Comparison of ENCODE assay signal across 8 cellular contexts in the genomic region with DNA sequence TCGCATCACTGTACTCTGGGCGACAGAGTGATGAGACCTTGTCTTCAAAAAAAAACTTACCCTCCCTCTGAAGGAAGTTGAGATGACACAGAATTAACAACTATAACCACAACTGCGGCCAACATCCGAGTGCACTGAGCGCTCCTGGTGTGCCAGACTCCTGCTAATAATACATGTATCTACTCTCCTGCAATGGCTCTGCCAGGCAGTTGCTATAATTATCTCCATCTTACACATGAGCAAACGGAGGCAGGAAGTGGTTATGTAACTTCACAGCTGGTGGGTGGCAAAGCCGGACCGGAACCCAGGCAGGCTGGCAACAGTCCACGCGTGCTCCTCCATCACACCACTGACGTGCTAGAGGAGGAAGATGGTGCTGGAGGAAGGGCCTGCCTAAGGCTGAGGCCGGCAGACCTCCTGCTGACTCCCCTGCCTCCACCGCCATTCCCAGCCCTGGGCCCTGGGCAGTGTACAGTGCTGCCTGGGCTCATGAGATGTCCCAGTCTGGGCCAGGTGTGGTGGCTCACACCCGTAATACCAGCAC. TPM values are rescaled to one million over a fixed set of nuclear protein-coding genes. Genes with fewer than 3 reads are reported as not detected.
DNase-seq lines count a peak whose midpoint lies in the region; ATAC-seq and TF ChIP-seq lines count a peak whose summit lies in the region.

No MANE protein-coding gene starts in this region.

- no peaks in the 10 kb centered on the region for H3K27me3 ChIP-seq in stomach
- no peaks in the 10 kb centered on the region for H3K27me3 ChIP-seq in HAP-1 (ENCODE audit: low read depth)

- H3K4me1 Mint-ChIP-seq in activated CD4-positive, alpha-beta memory T cell treated with anti-CD3 and anti-CD28 coated beads, Interleukin-2, amount 10 ng/mL, durations not matched to agents 7 days and 5 days = peaks cover 45% of the 10 kb centered on the region
- H3K4me1 Mint-ChIP-seq in natural killer cell = peaks cover 50 to 54% of the 10 kb centered on the region in 2 donors

- H3K4me3 ChIP-seq in stomach (no peak overlapping the region), HAP-1 (no peak overlapping the region)

- H3K27ac ChIP-seq in stomach = peak overlapping the region; percentile 47 to 78 (median 71)

- 46 to 65% (median 62%) methylated on average over 11 to 14 of the region's 14 CpGs for WGBS in stomach, 5 donors

- no peak for TF ChIP-seq CTCF in natural killer cell (IDR thresholded peaks at IDR 0.05)
- TF ChIP-seq CTCF in stomach (IDR thresholded peaks at IDR 0.05) = no peak

- peaks cover 0 to 25% (median 10%) of the 10 kb centered on the region in 4 donors for H3K4me1 ChIP-seq in stomach
- no peaks in the 10 kb centered on the region for H3K4me1 ChIP-seq in HAP-1

- peaks cover 8 to 43% (median 30%) of the 10 kb centered on the region in 4 donors for H3K36me3 ChIP-seq in stomach
- H3K36me3 ChIP-seq in HAP-1 (replicated peaks) = no peaks in the 10 kb centered on the region

- no peaks in the 10 kb centered on the region for H3K9me3 Mint-ChIP-seq in activated CD4-positive, alpha-beta memory T cell treated with anti-CD3 and anti-CD28 coated beads, Interleukin-2, amount 10 ng/mL, durations not matched to agents 7 days and 5 days
- H3K9me3 Mint-ChIP-seq in natural killer cell = no peaks in the 10 kb centered on the region

- H3K9me3 ChIP-seq in stomach (no peaks in the 10 kb centered on the region), HAP-1 (no peaks in the 10 kb centered on the region)

- H3K4me3 Mint-ChIP-seq in activated CD4-positive, alpha-beta memory T cell treated with anti-CD3 and anti-CD28 coated beads, Interleukin-2, amount 10 ng/mL, durations not matched to agents 7 days and 5 days = peak overlapping the region; percentile 54
- peak overlapping the region; percentile 83 for H3K4me3 Mint-ChIP-seq in natural killer cell

- ATAC-seq in natural killer cell = peak; percentile 88 to 96 (median 92)

- in situ Hi-C loops in HAP-1 (cut with MboI; ENCODE audit: low sequenced_read_pairs) = no loop called here

- H3K27ac Mint-ChIP-seq in activated CD4-positive, alpha-beta memory T cell treated with anti-CD3 and anti-CD28 coated beads, Interleukin-2, amount 10 ng/mL, durations not matched to agents 7 days and 5 days = peak overlapping the region; percentile 99
- H3K27ac Mint-ChIP-seq in natural killer cell = peak overlapping the region; percentile 89 to 96

- DNase-seq in DMS 273 (lab: John Stamatoyannopoulos, UW; ENCODE audit: unreplicated experiment) (peak; percentile 69), HCEC 1CT (peak; percentile 83), NCI-H2227 treated with DMSO at 0.1 percent for 48 hours (lab: John Stamatoyannopoulos, UW) (peak; percentile 39), dermis microvascular lymphatic vessel endothelial cell (ENCODE audit: low read depth in 2 of 2) (peak; percentile 51 to 68), natural killer cell (peak; percentile 81), stomach (peak; percentile 65), HAP-1 (ENCODE audit: low spot score in 2 of 2) (no peak)
- peak; percentile 85 for DNase-seq in activated CD4-positive, alpha-beta memory T cell treated with anti-CD3 and anti-CD28 coated beads, Interleukin-2, amount 10 ng/mL, durations not matched to agents 7 days and 5 days

- TF ChIP-seq EP300 in stomach (IDR thresholded peaks at IDR 0.05) = no peak

- peaks cover 35% of the 10 kb centered on the region for H3K36me3 Mint-ChIP-seq in activated CD4-positive, alpha-beta memory T cell treated with anti-CD3 and anti-CD28 coated beads, Interleukin-2, amount 10 ng/mL, durations not matched to agents 7 days and 5 days (ENCODE audit: low read depth)
- no peaks in the 10 kb centered on the region for H3K36me3 Mint-ChIP-seq in natural killer cell

- no peaks in the 10 kb centered on the region for H3K27me3 Mint-ChIP-seq in activated CD4-positive, alpha-beta memory T cell treated with anti-CD3 and anti-CD28 coated beads, Interleukin-2, amount 10 ng/mL, durations not matched to agents 7 days and 5 days
- no peaks in the 10 kb centered on the region for H3K27me3 Mint-ChIP-seq in natural killer cell (ENCODE audit: low read depth in 2 of 2)

- no peak for TF ChIP-seq POLR2A in stomach (IDR thresholded peaks at IDR 0.05)

- CTCF ChIA-PET in activated CD4-positive, alpha-beta memory T cell treated with anti-CD3 and anti-CD28 coated beads, Interleukin-2, amount 10 ng/mL, durations not matched to agents 7 days and 5 days (lab: Charles Lee) = interaction anchor here (1.4 to 14.8 kb wide), 2 partner anchors 7 to 33 kb away, joined by 8 to 208 read pairs; a partner anchor contains a TSS

- POLR2A ChIA-PET in activated CD4-positive, alpha-beta memory T cell treated with anti-CD3 and anti-CD28 coated beads, Interleukin-2, amount 10 ng/mL, durations not matched to agents 7 days and 5 days (lab: Charles Lee) = interaction anchor here (0.6 to 2.3 kb wide), 7 partner anchors 9 to 191 kb away, joined by 3 to 11 read pairs (median 4); a partner anchor contains a TSS

- intact Hi-C loops in natural killer cell (cut with micrococcal nuclease) (loop anchor here (1.0 to 2.0 kb wide), 2 partner anchors 30 to 34 kb away; a partner anchor contains a TSS), stomach (cut with DNase I; ENCODE audit: low total_unique reads) (no loop called here)

RNA-seq across cellular contexts. Expression of a gene that starts 12.6 kb away (rescaled TPM):
- 10 to 100 TPM; 42.5 to 46.1 TPM for total RNA-seq in activated CD4-positive, alpha-beta memory T cell treated with anti-CD3 and anti-CD28 coated beads, Interleukin-2, amount 10 ng/mL, durations not matched to agents 7 days and 5 days
- total RNA-seq in dermis microvascular lymphatic vessel endothelial cell (13.6 and 17.1 TPM in 2 replicates), natural killer cell (10 to 100 TPM; 33.2 to 43.9 (median 40.7) TPM), stomach (10 to 100 TPM; 10.8 to 42.5 (median 16.8) TPM)
- polyA plus RNA-seq in stomach = 10 to 100 TPM; 13.1 to 24.3 (median 18.0) TPM

RNA-seq across cellular contexts. Expression of a gene that starts 12.8 kb away (rescaled TPM):
- 1 to 10 TPM; 3.7 to 4.4 TPM for total RNA-seq in activated CD4-positive, alpha-beta memory T cell treated with anti-CD3 and anti-CD28 coated beads, Interleukin-2, amount 10 ng/mL, durations not matched to agents 7 days and 5 days
- total RNA-seq in dermis microvascular lymphatic vessel endothelial cell (4.2 and 4.5 TPM in 2 replicates), natural killer cell (1 to 10 TPM; 1.7 to 3.0 (median 2.4) TPM), stomach (10 to 100 TPM in 1 of 5 donors, 1 to 10 TPM in 2, under 1 TPM in 1, not detected in 1; 0.14 to 18.7 (median 4.3) TPM)
- polyA plus RNA-seq in stomach = 10 to 100 TPM in 2 of 3 donors, 1 to 10 TPM in 1; 8.0 to 16.8 (median 15.7) TPM

RNA-seq across cellular contexts. Expression of a gene that starts 29.8 kb away (rescaled TPM):
- total RNA-seq in activated CD4-positive, alpha-beta memory T cell treated with anti-CD3 and anti-CD28 coated beads, Interleukin-2, amount 10 ng/mL, durations not matched to agents 7 days and 5 days = 1 to 10 TPM; 4.1 to 4.8 TPM
- total RNA-seq in dermis microvascular lymphatic vessel endothelial cell (under 0.01 and 0.13 TPM in 2 replicates), natural killer cell (1 to 10 TPM; 1.9 to 5.4 (median 3.9) TPM), stomach (10 to 100 TPM in 1 of 5 donors, 1 to 10 TPM in 1, not detected in 3; 7.8 to 23.5 TPM)
- polyA plus RNA-seq in stomach = under 1 TPM; 0.37 to 0.76 (median 0.65) TPM

RNA-seq across cellular contexts. Expression of a gene that starts 33.2 kb away (rescaled TPM):
- total RNA-seq in activated CD4-positive, alpha-beta memory T cell treated with anti-CD3 and anti-CD28 coated beads, Interleukin-2, amount 10 ng/mL, durations not matched to agents 7 days and 5 days = 10 to 100 TPM; 15.3 to 16.5 TPM
- total RNA-seq in dermis microvascular lymphatic vessel endothelial cell (18.5 and 28.3 TPM in 2 replicates), natural killer cell (10 to 100 TPM; 28.5 to 43.7 (median 32.2) TPM), stomach (10 to 100 TPM in 4 of 5 donors, 1 to 10 TPM in 1; 5.3 to 57.1 (median 25.3) TPM)
- 1 to 10 TPM; 2.0 to 4.9 (median 2.6) TPM for polyA plus RNA-seq in stomach

RNA-seq across cellular contexts. Expression of a gene that starts 33.6 kb away (rescaled TPM):
- 10 to 100 TPM; 13.2 to 13.5 TPM for total RNA-seq in activated CD4-positive, alpha-beta memory T cell treated with anti-CD3 and anti-CD28 coated beads, Interleukin-2, amount 10 ng/mL, durations not matched to agents 7 days and 5 days
- total RNA-seq in dermis microvascular lymphatic vessel endothelial cell = 6.7 and 9.0 TPM in 2 replicates
- total RNA-seq in natural killer cell = 10 to 100 TPM in 1 of 3 donors, 1 to 10 TPM in 2; 4.0 to 10.4 (median 5.8) TPM
- 10 to 100 TPM in 3 of 5 donors, 1 to 10 TPM in 1, not detected in 1; 4.2 to 21.6 (median 15.9) TPM for total RNA-seq in stomach
- 10 to 100 TPM; 13.7 to 18.2 (median 14.9) TPM for polyA plus RNA-seq in stomach

Comparison
In these comparisons a context has a peak if more than half of its experiments do, and no peak if none do; other contexts are left out.
1. DNase-seq: peak in DMS 273 (single experiment), HCEC 1CT (single experiment), NCI-H2227 treated with DMSO at 0.1 percent for 48 hours (single experiment), activated CD4-positive, alpha-beta memory T cell treated with anti-CD3 and anti-CD28 coated beads, Interleukin-2, amount 10 ng/mL, durations not matched to agents 7 days and 5 days (single experiment), dermis microvascular lymphatic vessel endothelial cell (2 of 2), natural killer cell (single experiment) and stomach (single experiment); none in HAP-1 (0 of 2).